Comparison of ENCODE assay signal across 11 cellular contexts in the genomic region with DNA sequence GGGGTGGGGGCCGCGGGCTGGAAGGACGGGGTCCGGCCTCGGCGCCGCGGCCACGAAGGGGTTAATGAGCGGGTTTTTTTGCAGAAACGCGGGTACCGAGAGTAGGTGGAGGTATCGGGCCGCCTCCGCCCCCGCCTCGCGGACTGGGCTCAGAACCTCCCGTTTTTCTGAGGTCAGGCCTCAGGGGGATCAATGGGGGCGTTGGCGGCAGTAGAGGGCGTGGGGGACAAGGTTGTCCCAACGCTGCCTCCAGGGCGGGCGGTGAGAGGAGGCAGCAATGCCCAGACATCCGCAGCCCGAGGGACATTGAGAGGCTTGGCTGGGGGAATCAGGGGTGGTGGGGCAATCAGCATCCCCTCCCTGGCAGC. TPM values are rescaled to one million over a fixed set of nuclear protein-coding genes. Genes with fewer than 3 reads are reported as not detected.
DNase-seq lines count a peak whose midpoint lies in the region; ATAC-seq and TF ChIP-seq lines count a peak whose summit lies in the region.
"Had no signal": no experiment of that assay in that cellular context is flagged by ENCODE, and none has a peak within 500 bp of the region (broad histone marks: within the 10 kb centered on the region; RNA-seq: fewer than 3 reads in every experiment).

No MANE protein-coding gene starts in this region.

- intact Hi-C loops in lower leg skin (cut with DNase I; ENCODE audit: low total_unique reads) (no loop called here), tibial artery (cut with DNase I; ENCODE audit: low total_unique reads) (no loop called here), left colon (cut with DNase I, micrococcal nuclease) (no loop called here)

- no peaks in the 10 kb centered on the region for H3K9me3 ChIP-seq in tibial artery

- H3K4me1 ChIP-seq in tibial artery = peaks cover 0 to 12% (median 6%) of the 10 kb centered on the region in 4 donors

- no peak for ATAC-seq in activated T-cell treated with anti-CD3 and anti-CD28 coated beads, Interleukin-2, amount 50 U/mL, for 4 hours
- ATAC-seq in HG03439 (IDR thresholded peaks at IDR 0.05; ENCODE audit: unreplicated experiment) = no peak
- no peak for ATAC-seq in left colon

- H3K9me3 Mint-ChIP-seq in activated T-cell treated with anti-CD3 and anti-CD28 coated beads, Interleukin-2, amount 50 U/mL, for 24 hours = no peaks in the 10 kb centered on the region
- H3K9me3 Mint-ChIP-seq in activated T-cell treated with anti-CD3 and anti-CD28 coated beads, Interleukin-2, amount 50 U/mL, for 4 hours = no peaks in the 10 kb centered on the region
- H3K9me3 Mint-ChIP-seq in brain = no peaks in the 10 kb centered on the region

- no peak for TF ChIP-seq POLR2A in lower leg skin (IDR thresholded peaks at IDR 0.05)

- TF ChIP-seq CTCF in brain (conservative IDR thresholded peaks at IDR 0.05) (no peak), lower leg skin (IDR thresholded peaks at IDR 0.05) (no peak), tibial artery (IDR thresholded peaks at IDR 0.05) (no peak)

- H3K36me3 Mint-ChIP-seq in activated T-cell treated with anti-CD3 and anti-CD28 coated beads, Interleukin-2, amount 50 U/mL, for 24 hours (ENCODE audit: low read depth) = no peaks in the 10 kb centered on the region
- no peaks in the 10 kb centered on the region for H3K36me3 Mint-ChIP-seq in activated T-cell treated with anti-CD3 and anti-CD28 coated beads, Interleukin-2, amount 50 U/mL, for 4 hours (ENCODE audit: insufficient read depth)
- H3K36me3 Mint-ChIP-seq in brain = no peaks in the 10 kb centered on the region
- H3K36me3 Mint-ChIP-seq: activated CD8-positive, alpha-beta memory T cell treated with anti-CD3 and anti-CD28 coated beads, Interleukin-2, amount 10 ng/mL, durations not matched to agents 7 days and 5 days had no signal

- H3K27me3 Mint-ChIP-seq in activated T-cell treated with anti-CD3 and anti-CD28 coated beads, Interleukin-2, amount 50 U/mL, for 24 hours = peaks cover 9% of the 10 kb centered on the region
- peaks cover 16% of the 10 kb centered on the region for H3K27me3 Mint-ChIP-seq in activated T-cell treated with anti-CD3 and anti-CD28 coated beads, Interleukin-2, amount 50 U/mL, for 4 hours (ENCODE audit: low read depth)
- no peaks in the 10 kb centered on the region for H3K27me3 Mint-ChIP-seq in brain

- peak overlapping the region; percentile 68 for H3K4me3 Mint-ChIP-seq in activated T-cell treated with anti-CD3 and anti-CD28 coated beads, Interleukin-2, amount 50 U/mL, for 24 hours
- H3K4me3 Mint-ChIP-seq in activated T-cell treated with anti-CD3 and anti-CD28 coated beads, Interleukin-2, amount 50 U/mL, for 4 hours = no peak overlapping the region
- H3K4me3 Mint-ChIP-seq in brain = peak overlapping the region; percentile 70 to 81 (median 80)
- H3K4me3 Mint-ChIP-seq: activated CD8-positive, alpha-beta memory T cell treated with anti-CD3 and anti-CD28 coated beads, Interleukin-2, amount 10 ng/mL, durations not matched to agents 7 days and 5 days had no signal

- 0% methylated on average over 6 to 19 of the region's 28 CpGs for WGBS in lower leg skin, 2 donors

- peaks cover 3% of the 10 kb centered on the region for H3K4me1 Mint-ChIP-seq in activated T-cell treated with anti-CD3 and anti-CD28 coated beads, Interleukin-2, amount 50 U/mL, for 24 hours (ENCODE audit: low read depth)
- peaks cover 4% of the 10 kb centered on the region for H3K4me1 Mint-ChIP-seq in activated T-cell treated with anti-CD3 and anti-CD28 coated beads, Interleukin-2, amount 50 U/mL, for 4 hours (ENCODE audit: low read depth)
- H3K4me1 Mint-ChIP-seq in brain = peaks cover 19% of the 10 kb centered on the region

- H3K36me3 ChIP-seq in tibial artery = no peaks in the 10 kb centered on the region

- H3K4me3 ChIP-seq in lower leg skin (ENCODE audit: low read depth, poor library complexity, severe bottlenecking) = peak overlapping the region; percentile 59
- peak overlapping the region; percentile 42 to 59 for H3K4me3 ChIP-seq in tibial artery

- no peak overlapping the region for H3K27ac Mint-ChIP-seq in activated T-cell treated with anti-CD3 and anti-CD28 coated beads, Interleukin-2, amount 50 U/mL, for 24 hours
- H3K27ac Mint-ChIP-seq in brain = peak overlapping the region in 1 of 5 experiments; percentile 74
- H3K27ac Mint-ChIP-seq: activated CD8-positive, alpha-beta memory T cell treated with anti-CD3 and anti-CD28 coated beads, Interleukin-2, amount 10 ng/mL, durations not matched to agents 7 days and 5 days had no signal

- peaks cover 0 to 62% of the 10 kb centered on the region in 2 donors for H3K27me3 ChIP-seq in tibial artery

- H3K27ac ChIP-seq in tibial artery = no peak overlapping the region

- DNase-seq in activated T-cell treated with anti-CD3 and anti-CD28 coated beads, Interleukin-2, amount 50 U/mL, for 24 hours = peak; percentile 41
- no peak for DNase-seq in activated T-cell treated with anti-CD3 and anti-CD28 coated beads, Interleukin-2, amount 50 U/mL, for 4 hours
- no peak for DNase-seq in lower leg skin (ENCODE audit: low spot score in 2 of 2)
- DNase-seq in tibial artery = no peak
- DNase-seq in NAMALWA (ENCODE audit: low spot score) = no peak
- DNase-seq in left colon = no peak
- DNase-seq: activated CD8-positive, alpha-beta memory T cell treated with anti-CD3 and anti-CD28 coated beads, Interleukin-2, amount 10 ng/mL, durations not matched to agents 7 days and 5 days; effector CD4-positive, alpha-beta T cell had no signal

RNA-seq across cellular contexts. Expression of a gene that starts 34.8 kb away (rescaled TPM):
- under 1 TPM; 0.16 to 0.40 (median 0.19) TPM for total RNA-seq in activated T-cell treated with anti-CD3 and anti-CD28 coated beads, Interleukin-2, amount 50 U/mL, for 4 hours
- polyA plus RNA-seq in brain (ENCODE audit: insufficient read depth, low read depth, low replicate concordance) = 2.2 TPM
- total RNA-seq in lower leg skin (100 to 1,000 TPM in 1 of 4 donors, 10 to 100 TPM in 3; 22.6 to 109 (median 37.2) TPM), left colon (10 to 100 TPM; 10.2 to 15.5 TPM)
- total RNA-seq: mononuclear cell had no signal

Comparison
In these comparisons a context has a peak if more than half of its experiments do, and no peak if none do; other contexts are left out.
1. RNA of a gene that starts 34.8 kb away (total RNA-seq): 22.6 to 109 TPM in lower leg skin and 10.2 to 15.5 TPM in left colon; 0.16 to 0.40 TPM in activated T-cell treated with anti-CD3 and anti-CD28 coated beads, Interleukin-2, amount 50 U/mL, for 4 hours; every median in the first group is over 4 times any median in the second.